Comparison of ENCODE assay signal across 9 cellular contexts in genomic region chr9:132427015-132427414, GRCh38. TPM values are rescaled to one million over a fixed set of nuclear protein-coding genes. Genes with fewer than 3 reads are reported as not detected.
"Had no signal": no experiment of that assay in that cellular context is flagged by ENCODE, and none has a peak within 500 bp of the region (broad histone marks: within the 10 kb centered on the region; RNA-seq: fewer than 3 reads in every experiment).

No MANE protein-coding gene starts in this region.

- H3K9me3 Mint-ChIP-seq: HFFc6, IgD-negative memory B cell had no signal

- H3K27ac Mint-ChIP-seq: HFFc6, IgD-negative memory B cell had no signal

- H2AFZ ChIP-seq: GM23248 had no signal

- H3K36me3 Mint-ChIP-seq: IgD-negative memory B cell had no signal

- ATAC-seq: HCT116, HepG2 had no signal

- H3K9me3 ChIP-seq: HAP-1 had no signal

- H3K36me3 ChIP-seq: HAP-1 had no signal

- DNase-seq: GM23248, HFFc6, KG1 had no signal

- H3K4me1 Mint-ChIP-seq: IgD-negative memory B cell had no signal

- H3K9ac ChIP-seq: GM23248 had no signal

- H3K4me3 ChIP-seq: GM23248, HAP-1 had no signal

- H3K4me3 Mint-ChIP-seq: HFFc6, IgD-negative memory B cell had no signal

- H3K27ac ChIP-seq: GM23248, HL-60 had no signal

RNA-seq across cellular contexts. Expression of gene CFAP77, which starts 17.0 kb away (rescaled TPM):
- total RNA-seq: GM23248, HepG2, HFFc6, HT1080 had no signal
- polyA plus RNA-seq: GM23248, HepG2, IgD-negative memory B cell had no signal
